ENCODE assay signal across 44 cellular contexts in genomic region chr20:38745757-38746156, GRCh38. TPM values are rescaled to one million over a fixed set of nuclear protein-coding genes. Genes with fewer than 3 reads are reported as not detected.
"Had no signal": no experiment of that assay in that cellular context is flagged by ENCODE, and none has a peak within 500 bp of the region (broad histone marks: within the 10 kb centered on the region; RNA-seq: fewer than 3 reads in every experiment).

No MANE protein-coding gene starts in this region.

- H3K4me3 Mint-ChIP-seq: activated naive CD4-positive, alpha-beta T cell treated with anti-CD3 and anti-CD28 coated beads, Interleukin-2, amount 10 ng/mL, durations not matched to agents 7 days and 5 days; activated naive CD8-positive, alpha-beta T cell treated with anti-CD3 and anti-CD28 coated beads, Interleukin-2, amount 10 ng/mL, durations not matched to agents 7 days and 5 days; activated T-cell treated with anti-CD3 and anti-CD28 coated beads, Interleukin-2, amount 50 U/mL, for 24 hours; natural killer cell treated with Interleukin-12 subunit alpha and Interleukin-12 subunit beta and Interleukin-15 and Interleukin-18, amount 100 ng/mL, for 72 hours; stimulated activated naive CD8-positive, alpha-beta T cell treated with anti-CD3 and anti-CD28 coated beads, Interleukin-15, Interleukin-2, amounts not matched to agents 100 ng/mL and 50 ng/mL, for 24 hours had no signal

- H3K36me3 Mint-ChIP-seq: brain; natural killer cell treated with Interleukin-12 subunit alpha and Interleukin-12 subunit beta and Interleukin-15 and Interleukin-18, amount 100 ng/mL, for 72 hours had no signal

- DNase-seq: activated CD4-positive, alpha-beta T cell treated with anti-CD3 and anti-CD28 coated beads for 48 hours; activated CD4-positive, alpha-beta T cell treated with anti-CD3 and anti-CD28 coated beads, Interleukin-2, amount 50 U/mL, for 48 hours; activated CD8-positive, alpha-beta memory T cell treated with anti-CD3 and anti-CD28 coated beads, Interleukin-2, amount 50 U/mL, for 4 hours; activated gamma-delta T cell; activated naive CD4-positive, alpha-beta T cell treated with anti-CD3 and anti-CD28 coated beads, Interleukin-2, amount 10 ng/mL, durations not matched to agents 7 days and 5 days; activated naive CD8-positive, alpha-beta T cell treated with anti-CD3 and anti-CD28 coated beads, Interleukin-2, amount 10 ng/mL, durations not matched to agents 7 days and 5 days; activated T-cell treated with anti-CD3 and anti-CD28 coated beads, Interleukin-2, amount 50 U/mL, for 24 hours; cortex of kidney; head of caudate nucleus; hippocampal formation; left cardiac atrium; left ventricle myocardium superior; mucosa of descending colon; ovary; stimulated activated CD4-positive, alpha-beta T cell treated with anti-CD3 and anti-CD28 coated beads, Interleukin-12 subunit alpha, Interleukin-12 subunit beta, amount 100 ng/mL, for 4 hours; stimulated activated CD4-positive, alpha-beta T cell treated with anti-CD3 and anti-CD28 coated beads, Interleukin-4, amount 100 ng/mL, for 1 hour; T-helper 9 cell; trophoblast cell; uterus had no signal

- H3K4me3 ChIP-seq: ascending aorta, gastroesophageal sphincter, mucosa of descending colon, ovary, skin epidermis, thoracic aorta, uterus had no signal

- H3K27me3 ChIP-seq: ascending aorta, ovary, uterus had no signal

- ATAC-seq: activated CD4-positive, CD25-positive, alpha-beta regulatory T cell treated with anti-CD3 and anti-CD28 coated beads, Interleukin-2, amount 50 U/mL, for 24 hours; gastroesophageal sphincter; left cardiac atrium; left ventricle myocardium superior; mucosa of descending colon; natural killer cell treated with Interleukin-12 subunit alpha and Interleukin-12 subunit beta and Interleukin-15 and Interleukin-18, amount 100 ng/mL, for 72 hours; sciatic nerve had no signal

- H3K9me3 Mint-ChIP-seq: activated naive CD4-positive, alpha-beta T cell treated with anti-CD3 and anti-CD28 coated beads, Interleukin-2, amount 10 ng/mL, durations not matched to agents 7 days and 5 days; activated naive CD8-positive, alpha-beta T cell treated with anti-CD3 and anti-CD28 coated beads, Interleukin-2, amount 10 ng/mL, durations not matched to agents 7 days and 5 days; activated T-cell treated with anti-CD3 and anti-CD28 coated beads, Interleukin-2, amount 50 U/mL, for 24 hours; natural killer cell treated with Interleukin-12 subunit alpha and Interleukin-12 subunit beta and Interleukin-15 and Interleukin-18, amount 100 ng/mL, for 72 hours; stimulated activated naive CD8-positive, alpha-beta T cell treated with anti-CD3 and anti-CD28 coated beads, Interleukin-15, Interleukin-2, amounts not matched to agents 100 ng/mL and 50 ng/mL, for 24 hours had no signal

- H3K9me3 ChIP-seq: ascending aorta, gastroesophageal sphincter, mucosa of descending colon, ovary, thoracic aorta, uterus had no signal

- H3K36me3 ChIP-seq: ascending aorta, ovary, thoracic aorta, uterus had no signal

- FAIRE-seq: endothelial cell of umbilical vein, keratinocyte, TTC549 had no signal

- H3K27ac ChIP-seq: ascending aorta, gastroesophageal sphincter, ovary, skin epidermis, thoracic aorta, uterus, VCaP had no signal

- H3K27ac Mint-ChIP-seq: activated naive CD4-positive, alpha-beta T cell treated with anti-CD3 and anti-CD28 coated beads, Interleukin-2, amount 10 ng/mL, durations not matched to agents 7 days and 5 days; activated naive CD8-positive, alpha-beta T cell treated with anti-CD3 and anti-CD28 coated beads, Interleukin-2, amount 10 ng/mL, durations not matched to agents 7 days and 5 days; activated T-cell treated with anti-CD3 and anti-CD28 coated beads, Interleukin-2, amount 50 U/mL, for 24 hours; brain; natural killer cell treated with Interleukin-12 subunit alpha and Interleukin-12 subunit beta and Interleukin-15 and Interleukin-18, amount 100 ng/mL, for 72 hours; progenitor cell of endocrine pancreas; stimulated activated naive CD8-positive, alpha-beta T cell treated with anti-CD3 and anti-CD28 coated beads, Interleukin-15, Interleukin-2, amounts not matched to agents 100 ng/mL and 50 ng/mL, for 24 hours had no signal

RNA-seq across cellular contexts. Expression of gene SLC32A1, which starts 21.5 kb away (rescaled TPM):
- total RNA-seq: activated CD8-positive, alpha-beta memory T cell treated with anti-CD3 and anti-CD28 coated beads for 36 hours; activated naive CD8-positive, alpha-beta T cell treated with anti-CD3 and anti-CD28 coated beads, Interleukin-2, amount 10 ng/mL, durations not matched to agents 7 days and 5 days; ascending aorta; cardiac septum; chondrocyte; endothelial cell of umbilical vein; fibroblast of lung; fibroblast of villous mesenchyme; gastroesophageal sphincter; left cardiac atrium; left ventricle myocardium superior; lung microvascular endothelial cell; mesenteric fat pad; myocyte; natural killer cell treated with Interleukin-12 subunit alpha and Interleukin-12 subunit beta and Interleukin-15 and Interleukin-18, amount 100 ng/mL, for 72 hours; ovary; progenitor cell of endocrine pancreas; renal cortical epithelial cell; sciatic nerve; subcutaneous adipose tissue; thoracic aorta; uterus had no signal
- polyA plus RNA-seq: esophagus, fibroblast of lung, keratinocyte, ovary had no signal

RNA-seq across cellular contexts. Expression of gene PPP1R16B, which starts 59.7 kb away (rescaled TPM):
- total RNA-seq: chondrocyte, fibroblast of villous mesenchyme, progenitor cell of endocrine pancreas had no signal
- polyA plus RNA-seq: fibroblast of lung, keratinocyte had no signal
